Comparison of ENCODE assay signal across 1 cellular context in the genomic region with DNA sequence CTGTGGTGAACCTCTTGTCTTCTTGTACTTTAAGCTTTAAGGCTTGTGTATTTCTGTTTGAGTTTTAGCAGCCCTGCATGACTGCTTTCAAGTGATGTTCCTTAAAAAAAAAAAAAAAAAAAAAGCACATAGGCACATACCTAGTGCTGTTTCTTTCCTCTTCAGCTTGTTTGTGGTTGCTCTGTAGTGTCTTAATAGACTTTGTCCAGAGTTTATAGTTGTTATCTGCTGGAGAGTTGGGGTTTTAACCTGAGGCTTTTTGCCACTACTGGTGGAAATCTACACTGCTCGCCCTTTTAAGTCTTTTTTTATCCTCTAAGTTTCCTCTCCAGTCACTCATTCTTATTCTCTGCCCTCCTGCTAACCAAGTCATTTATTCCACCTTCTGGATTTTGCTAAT.
TF ChIP-seq lines count a peak whose summit lies in the region.

No MANE protein-coding gene starts in this region.

TF ChIP-seq in GM23338, 12 proteins besides CTCF, POLR2A, EP300 and RAD21 (continued from another document):
- TF ChIP-seq, protein P1, sequence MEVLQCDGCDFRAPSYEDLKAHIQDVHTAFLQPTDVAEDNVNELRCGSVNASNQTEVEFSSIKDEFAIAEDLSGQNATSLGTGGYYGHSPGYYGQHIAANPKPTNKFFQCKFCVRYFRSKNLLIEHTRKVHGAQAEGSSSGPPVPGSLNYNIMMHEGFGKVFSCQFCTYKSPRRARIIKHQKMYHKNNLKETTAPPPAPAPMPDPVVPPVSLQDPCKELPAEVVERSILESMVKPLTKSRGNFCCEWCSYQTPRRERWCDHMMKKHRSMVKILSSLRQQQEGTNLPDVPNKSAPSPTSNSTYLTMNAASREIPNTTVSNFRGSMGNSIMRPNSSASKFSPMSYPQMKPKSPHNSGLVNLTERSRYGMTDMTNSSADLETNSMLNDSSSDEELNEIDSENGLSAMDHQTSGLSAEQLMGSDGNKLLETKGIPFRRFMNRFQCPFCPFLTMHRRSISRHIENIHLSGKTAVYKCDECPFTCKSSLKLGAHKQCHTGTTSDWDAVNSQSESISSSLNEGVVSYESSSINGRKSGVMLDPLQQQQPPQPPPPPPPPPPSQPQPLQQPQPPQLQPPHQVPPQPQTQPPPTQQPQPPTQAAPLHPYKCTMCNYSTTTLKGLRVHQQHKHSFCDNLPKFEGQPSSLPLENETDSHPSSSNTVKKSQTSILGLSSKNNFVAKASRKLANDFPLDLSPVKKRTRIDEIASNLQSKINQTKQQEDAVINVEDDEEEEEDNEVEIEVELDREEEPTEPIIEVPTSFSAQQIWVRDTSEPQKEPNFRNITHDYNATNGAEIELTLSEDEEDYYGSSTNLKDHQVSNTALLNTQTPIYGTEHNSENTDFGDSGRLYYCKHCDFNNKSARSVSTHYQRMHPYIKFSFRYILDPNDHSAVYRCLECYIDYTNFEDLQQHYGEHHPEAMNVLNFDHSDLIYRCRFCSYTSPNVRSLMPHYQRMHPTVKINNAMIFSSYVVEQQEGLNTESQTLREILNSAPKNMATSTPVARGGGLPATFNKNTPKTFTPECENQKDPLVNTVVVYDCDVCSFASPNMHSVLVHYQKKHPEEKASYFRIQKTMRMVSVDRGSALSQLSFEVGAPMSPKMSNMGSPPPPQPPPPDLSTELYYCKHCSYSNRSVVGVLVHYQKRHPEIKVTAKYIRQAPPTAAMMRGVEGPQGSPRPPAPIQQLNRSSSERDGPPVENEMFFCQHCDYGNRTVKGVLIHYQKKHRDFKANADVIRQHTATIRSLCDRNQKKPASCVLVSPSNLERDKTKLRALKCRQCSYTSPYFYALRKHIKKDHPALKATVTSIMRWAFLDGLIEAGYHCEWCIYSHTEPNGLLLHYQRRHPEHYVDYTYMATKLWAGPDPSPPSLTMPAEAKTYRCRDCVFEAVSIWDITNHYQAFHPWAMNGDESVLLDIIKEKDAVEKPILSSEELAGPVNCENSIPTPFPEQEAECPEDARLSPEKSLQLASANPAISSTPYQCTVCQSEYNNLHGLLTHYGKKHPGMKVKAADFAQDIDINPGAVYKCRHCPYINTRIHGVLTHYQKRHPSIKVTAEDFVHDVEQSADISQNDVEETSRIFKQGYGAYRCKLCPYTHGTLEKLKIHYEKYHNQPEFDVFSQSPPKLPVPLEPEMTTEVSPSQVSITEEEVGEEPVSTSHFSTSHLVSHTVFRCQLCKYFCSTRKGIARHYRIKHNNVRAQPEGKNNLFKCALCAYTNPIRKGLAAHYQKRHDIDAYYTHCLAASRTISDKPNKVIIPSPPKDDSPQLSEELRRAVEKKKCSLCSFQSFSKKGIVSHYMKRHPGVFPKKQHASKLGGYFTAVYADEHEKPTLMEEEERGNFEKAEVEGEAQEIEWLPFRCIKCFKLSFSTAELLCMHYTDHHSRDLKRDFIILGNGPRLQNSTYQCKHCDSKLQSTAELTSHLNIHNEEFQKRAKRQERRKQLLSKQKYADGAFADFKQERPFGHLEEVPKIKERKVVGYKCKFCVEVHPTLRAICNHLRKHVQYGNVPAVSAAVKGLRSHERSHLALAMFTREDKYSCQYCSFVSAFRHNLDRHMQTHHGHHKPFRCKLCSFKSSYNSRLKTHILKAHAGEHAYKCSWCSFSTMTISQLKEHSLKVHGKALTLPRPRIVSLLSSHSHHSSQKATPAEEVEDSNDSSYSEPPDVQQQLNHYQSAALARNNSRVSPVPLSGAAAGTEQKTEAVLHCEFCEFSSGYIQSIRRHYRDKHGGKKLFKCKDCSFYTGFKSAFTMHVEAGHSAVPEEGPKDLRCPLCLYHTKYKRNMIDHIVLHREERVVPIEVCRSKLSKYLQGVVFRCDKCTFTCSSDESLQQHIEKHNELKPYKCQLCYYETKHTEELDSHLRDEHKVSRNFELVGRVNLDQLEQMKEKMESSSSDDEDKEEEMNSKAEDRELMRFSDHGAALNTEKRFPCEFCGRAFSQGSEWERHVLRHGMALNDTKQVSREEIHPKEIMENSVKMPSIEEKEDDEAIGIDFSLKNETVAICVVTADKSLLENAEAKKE (CRISPR knock-in tag; IDR thresholded peaks at IDR 0.05) = no peak
- TF ChIP-seq POLR2AphosphoS5 (IDR thresholded peaks at IDR 0.05; ENCODE audit: low read depth) (no peak), EZH2 (IDR thresholded peaks at IDR 0.05; ENCODE audit: low read depth, unreplicated experiment) (no peak)
- TF ChIP-seq, protein P2, sequence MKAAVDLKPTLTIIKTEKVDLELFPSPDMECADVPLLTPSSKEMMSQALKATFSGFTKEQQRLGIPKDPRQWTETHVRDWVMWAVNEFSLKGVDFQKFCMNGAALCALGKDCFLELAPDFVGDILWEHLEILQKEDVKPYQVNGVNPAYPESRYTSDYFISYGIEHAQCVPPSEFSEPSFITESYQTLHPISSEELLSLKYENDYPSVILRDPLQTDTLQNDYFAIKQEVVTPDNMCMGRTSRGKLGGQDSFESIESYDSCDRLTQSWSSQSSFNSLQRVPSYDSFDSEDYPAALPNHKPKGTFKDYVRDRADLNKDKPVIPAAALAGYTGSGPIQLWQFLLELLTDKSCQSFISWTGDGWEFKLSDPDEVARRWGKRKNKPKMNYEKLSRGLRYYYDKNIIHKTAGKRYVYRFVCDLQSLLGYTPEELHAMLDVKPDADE (IDR thresholded peaks at IDR 0.05) = no peak
